Comparison of ENCODE assay signal across 21 cellular contexts in genomic region chr16:56388209-56388608, GRCh38. TPM values are rescaled to one million over a fixed set of nuclear protein-coding genes. Genes with fewer than 3 reads are reported as not detected.
DNase-seq lines count a peak whose midpoint lies in the region; ATAC-seq, FAIRE-seq and TF ChIP-seq lines count a peak whose summit lies in the region.
"Had no signal": no experiment of that assay in that cellular context is flagged by ENCODE, and none has a peak within 500 bp of the region (broad histone marks: within the 10 kb centered on the region; RNA-seq: fewer than 3 reads in every experiment).

No MANE protein-coding gene starts in this region.

- H3K4me3 Mint-ChIP-seq in chondrocyte (ENCODE audit: unreplicated experiment), result no peak overlapping the region
- H3K4me3 Mint-ChIP-seq: CD8-positive, alpha-beta T cell had no signal

- TF ChIP-seq CTCF in bronchial epithelial cell (IDR thresholded peaks at IDR 0.05; ENCODE audit: insufficient read depth, low read length, severe bottlenecking), result no peak
- no peak for TF ChIP-seq CTCF in chondrocyte (IDR thresholded peaks at IDR 0.05)

- FAIRE-seq in bronchial epithelial cell (lab: Jason Lieb, UNC), result no peak
- FAIRE-seq: D721Med had no signal

- no peaks in the 10 kb centered on the region for H3K9me3 Mint-ChIP-seq in chondrocyte (ENCODE audit: low read depth)
- H3K9me3 Mint-ChIP-seq: CD8-positive, alpha-beta T cell had no signal

- peaks cover 7% of the 10 kb centered on the region for H3K36me3 ChIP-seq in bronchial epithelial cell (ENCODE audit: control insufficient read depth, insufficient read depth, low read length)

- ATAC-seq in SK-N-SH treated with all-trans-retinoic acid at 6 μM for 48 hours, result no peak
- ATAC-seq: CD8-positive, alpha-beta T cell had no signal

- H3K4me1 Mint-ChIP-seq in chondrocyte (ENCODE audit: low read depth), result peaks cover 16% of the 10 kb centered on the region

- H3K4me3 ChIP-seq in bronchial epithelial cell (ENCODE audit: low read depth, low read length), result no peak overlapping the region
- H3K4me3 ChIP-seq: BLaER1, MG63 had no signal

- no peak overlapping the region for H3K27ac Mint-ChIP-seq in chondrocyte (ENCODE audit: unreplicated experiment)
- H3K27ac Mint-ChIP-seq: CD8-positive, alpha-beta T cell had no signal

- H3K36me3 Mint-ChIP-seq in chondrocyte (ENCODE audit: low read depth), result peaks cover 51% of the 10 kb centered on the region

- peak; percentile 60 for DNase-seq in EH (ENCODE audit: low read depth)
- peak; percentile 53 for DNase-seq in M059J (ENCODE audit: low read depth)
- DNase-seq in bronchial epithelial cell (ENCODE audit: low read depth), result peak; percentile 50
- DNase-seq in iris pigment epithelial cell (ENCODE audit: low read depth), result peak; percentile 87
- DNase-seq in NCI-H1417 treated with DMSO at 0.1 percent for 48 hours (lab: John Stamatoyannopoulos, UW), result no peak
- DNase-seq in dermis blood vessel endothelial cell, result no peak
- DNase-seq in chondrocyte (ENCODE audit: low spot score), result no peak
- DNase-seq: CD8-positive, alpha-beta T cell; DMS79 treated with DMSO at 0.1 percent for 48 hours; GOT3; KG1; MG63; NCI-H1092; NCI-H1694; NCI-H2107; NCI-H345; NCI-H526 treated with DMSO at 0.1 percent for 48 hours; SHP77 treated with DMSO at 0.1 percent for 48 hours had no signal

- H3K27me3 Mint-ChIP-seq in chondrocyte (ENCODE audit: low read depth), result no peaks in the 10 kb centered on the region

- H3K27me3 ChIP-seq in bronchial epithelial cell (ENCODE audit: control insufficient read depth, insufficient read depth, low read length), result no peaks in the 10 kb centered on the region
- H3K27me3 ChIP-seq: BLaER1, MG63 had no signal

TF ChIP-seq in SK-N-SH treated with all-trans-retinoic acid at 6 μM for 48 hours, 23 proteins besides CTCF, POLR2A, EP300 and RAD21:
- no peak for TF ChIP-seq CSDC2 (CRISPR knock-in tag; IDR thresholded peaks at IDR 0.05)
- TF ChIP-seq PPARA (CRISPR knock-in tag; IDR thresholded peaks at IDR 0.05; ENCODE audit: borderline replicate concordance), result no peak
- no peak for TF ChIP-seq ARNTL (CRISPR knock-in tag; IDR thresholded peaks at IDR 0.05; ENCODE audit: borderline replicate concordance, low read depth)
- TF ChIP-seq, protein P1, sequence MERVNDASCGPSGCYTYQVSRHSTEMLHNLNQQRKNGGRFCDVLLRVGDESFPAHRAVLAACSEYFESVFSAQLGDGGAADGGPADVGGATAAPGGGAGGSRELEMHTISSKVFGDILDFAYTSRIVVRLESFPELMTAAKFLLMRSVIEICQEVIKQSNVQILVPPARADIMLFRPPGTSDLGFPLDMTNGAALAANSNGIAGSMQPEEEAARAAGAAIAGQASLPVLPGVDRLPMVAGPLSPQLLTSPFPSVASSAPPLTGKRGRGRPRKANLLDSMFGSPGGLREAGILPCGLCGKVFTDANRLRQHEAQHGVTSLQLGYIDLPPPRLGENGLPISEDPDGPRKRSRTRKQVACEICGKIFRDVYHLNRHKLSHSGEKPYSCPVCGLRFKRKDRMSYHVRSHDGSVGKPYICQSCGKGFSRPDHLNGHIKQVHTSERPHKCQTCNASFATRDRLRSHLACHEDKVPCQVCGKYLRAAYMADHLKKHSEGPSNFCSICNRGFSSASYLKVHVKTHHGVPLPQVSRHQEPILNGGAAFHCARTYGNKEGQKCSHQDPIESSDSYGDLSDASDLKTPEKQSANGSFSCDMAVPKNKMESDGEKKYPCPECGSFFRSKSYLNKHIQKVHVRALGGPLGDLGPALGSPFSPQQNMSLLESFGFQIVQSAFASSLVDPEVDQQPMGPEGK (CRISPR knock-in tag; IDR thresholded peaks at IDR 0.05; ENCODE audit: borderline replicate concordance), result no peak
- TF ChIP-seq TOX (CRISPR knock-in tag; IDR thresholded peaks at IDR 0.05; ENCODE audit: borderline replicate concordance), result no peak
- TF ChIP-seq, protein P2, sequence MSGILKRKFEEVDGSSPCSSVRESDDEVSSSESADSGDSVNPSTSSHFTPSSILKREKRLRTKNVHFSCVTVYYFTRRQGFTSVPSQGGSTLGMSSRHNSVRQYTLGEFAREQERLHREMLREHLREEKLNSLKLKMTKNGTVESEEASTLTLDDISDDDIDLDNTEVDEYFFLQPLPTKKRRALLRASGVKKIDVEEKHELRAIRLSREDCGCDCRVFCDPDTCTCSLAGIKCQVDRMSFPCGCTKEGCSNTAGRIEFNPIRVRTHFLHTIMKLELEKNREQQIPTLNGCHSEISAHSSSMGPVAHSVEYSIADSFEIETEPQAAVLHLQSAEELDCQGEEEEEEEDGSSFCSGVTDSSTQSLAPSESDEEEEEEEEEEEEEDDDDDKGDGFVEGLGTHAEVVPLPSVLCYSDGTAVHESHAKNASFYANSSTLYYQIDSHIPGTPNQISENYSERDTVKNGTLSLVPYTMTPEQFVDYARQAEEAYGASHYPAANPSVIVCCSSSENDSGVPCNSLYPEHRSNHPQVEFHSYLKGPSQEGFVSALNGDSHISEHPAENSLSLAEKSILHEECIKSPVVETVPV (CRISPR knock-in tag; IDR thresholded peaks at IDR 0.05), result no peak
- no peak for TF ChIP-seq TCF4 (CRISPR knock-in tag; IDR thresholded peaks at IDR 0.05; ENCODE audit: borderline replicate concordance)

RNA-seq across cellular contexts. Expression of gene AMFR, which starts 37.1 kb away (rescaled TPM):
- total RNA-seq in M059J (2014; rRNA removed; shearing (Covaris generic)), result 128 and 196 TPM in 2 replicates
- total RNA-seq in bronchial epithelial cell, result 224 and 319 TPM in 2 replicates
- total RNA-seq in dermis blood vessel endothelial cell, result 244 and 318 TPM in 2 replicates
- 95.4 to 104 TPM (median 99.0 TPM) in 3 replicates for total RNA-seq in chondrocyte

Comparison
In these comparisons a context has a peak if more than half of its experiments do, and no peak if none do; other contexts are left out.
1. DNase-seq: peak in EH (single experiment), M059J (single experiment), bronchial epithelial cell (single experiment) and iris pigment epithelial cell (single experiment); none in NCI-H1417 treated with DMSO at 0.1 percent for 48 hours (single experiment), dermis blood vessel endothelial cell (single experiment) and chondrocyte (single experiment).